ENCODE assay signal across 9 cellular contexts in genomic region chr1:193115629-193116227, GRCh38. TPM values are rescaled to one million over a fixed set of nuclear protein-coding genes. Genes with fewer than 3 reads are reported as not detected.
DNase-seq lines count a peak whose midpoint lies in the region; ATAC-seq and TF ChIP-seq lines count a peak whose summit lies in the region.
"Had no signal": no experiment of that assay in that cellular context is flagged by ENCODE, and none has a peak within 500 bp of the region (broad histone marks: within the 10 kb centered on the region; RNA-seq: fewer than 3 reads in every experiment).

No MANE protein-coding gene starts in this region.

- H3K4me1 ChIP-seq in body of pancreas (no peaks in the 10 kb centered on the region), vagina (no peaks in the 10 kb centered on the region)

- H3K4me3 ChIP-seq in body of pancreas = no peak overlapping the region
- H3K4me3 ChIP-seq in kidney epithelial cell (ENCODE audit: low read depth, low read length) = no peak overlapping the region
- no peak overlapping the region for H3K4me3 ChIP-seq in vagina
- no peak overlapping the region for H3K4me3 ChIP-seq in lower leg skin (ENCODE audit: low read depth, poor library complexity, severe bottlenecking)

- WGBS in body of pancreas, 2 donors = 65 to 70% methylated on average over 1 of the region's 1 CpG
- WGBS in lower leg skin, 2 donors = 50 to 68% methylated on average over 1 of the region's 1 CpG

- peak; percentile 38 for ATAC-seq in body of pancreas
- ATAC-seq in GM19324 (IDR thresholded peaks at IDR 0.05; ENCODE audit: low FRiP score, unreplicated experiment) = no peak
- ATAC-seq: activated naive CD4-positive, alpha-beta T cell treated with anti-CD3 and anti-CD28 coated beads, Interleukin-2, amount 50 U/mL, for 72 hours had no signal

- H3K27ac ChIP-seq in body of pancreas = no peak overlapping the region
- H3K27ac ChIP-seq in vagina = peak overlapping the region; percentile 80

- H3K36me3 ChIP-seq in body of pancreas (replicated peaks in 1 of 2; ENCODE audit: insufficient read depth in 1 of 2, low read depth in 2 of 2) (no peaks in the 10 kb centered on the region), kidney epithelial cell (ENCODE audit: control insufficient read depth, insufficient read depth, low read length) (no peaks in the 10 kb centered on the region), vagina (no peaks in the 10 kb centered on the region)

- H3K27me3 ChIP-seq in body of pancreas (no peaks in the 10 kb centered on the region), kidney epithelial cell (ENCODE audit: control insufficient read depth, insufficient read depth, low read length) (no peaks in the 10 kb centered on the region), vagina (no peaks in the 10 kb centered on the region)

- DNase-seq in HT-29 (ENCODE audit: low spot score) = peak; percentile 26
- DNase-seq in body of pancreas = peak in 1 of 4 donors; percentile 28
- DNase-seq in kidney epithelial cell (ENCODE audit: low read depth) = peak; percentile 100
- DNase-seq in vagina (ENCODE audit: extremely low spot score in 2 of 2) = no peak
- DNase-seq in lower leg skin (ENCODE audit: low spot score in 2 of 2) = no peak
- no peak for DNase-seq in NCI-H1092 (lab: John Stamatoyannopoulos, UW)
- DNase-seq: midbrain had no signal

- intact Hi-C loops in body of pancreas (cut with DNase I) (no loop called here), vagina (cut with DNase I) (no loop called here), lower leg skin (cut with DNase I; ENCODE audit: low total_unique reads) (no loop called here)

- no peaks in the 10 kb centered on the region for H3K9me3 ChIP-seq in body of pancreas
- no peaks in the 10 kb centered on the region for H3K9me3 ChIP-seq in vagina

- TF ChIP-seq CTCF in body of pancreas (IDR thresholded peaks at IDR 0.05) = no peak
- TF ChIP-seq CTCF in kidney epithelial cell (IDR thresholded peaks at IDR 0.05; ENCODE audit: insufficient read depth, low read length, poor library complexity, severe bottlenecking) = no peak
- no peak for TF ChIP-seq CTCF in vagina (IDR thresholded peaks at IDR 0.05)
- TF ChIP-seq CTCF in lower leg skin (IDR thresholded peaks at IDR 0.05) = no peak

- TF ChIP-seq POLR2A in body of pancreas (IDR thresholded peaks at IDR 0.05) (no peak), vagina (IDR thresholded peaks at IDR 0.05) (no peak), lower leg skin (IDR thresholded peaks at IDR 0.05) (no peak)

RNA-seq across cellular contexts. Expression of gene CDC73, which starts 6.1 kb away (rescaled TPM):
- total RNA-seq in HT-29 (2014; rRNA removed; shearing (Covaris generic)) = 9.7 TPM in 2 replicates
- total RNA-seq in body of pancreas (10 to 100 TPM; 22.6 to 37.9 TPM), kidney epithelial cell (20.1 and 21.4 TPM in 2 replicates), vagina (28.5 TPM), lower leg skin (10 to 100 TPM; 19.2 to 23.7 (median 20.0) TPM)

RNA-seq across cellular contexts. Expression of gene GLRX2, which starts 10.5 kb away (rescaled TPM):
- 9.2 and 16.6 TPM in 2 replicates for total RNA-seq in HT-29 (2014; rRNA removed; shearing (Covaris generic))
- total RNA-seq in body of pancreas = 1 to 10 TPM; 1.3 to 2.6 TPM
- total RNA-seq in kidney epithelial cell = 14.6 and 17.9 TPM in 2 replicates
- total RNA-seq in vagina = 2.7 TPM
- total RNA-seq in lower leg skin = 10 to 100 TPM in 1 of 4 donors, 1 to 10 TPM in 3; 5.6 to 11.0 (median 8.1) TPM

RNA-seq across cellular contexts. Expression of gene RO60, which starts 56.3 kb away (rescaled TPM):
- 46.4 and 62.5 TPM in 2 replicates for total RNA-seq in HT-29 (2014; rRNA removed; shearing (Covaris generic))
- 10 to 100 TPM; 23.7 to 31.6 TPM for total RNA-seq in body of pancreas
- total RNA-seq in kidney epithelial cell = 96.3 and 96.7 TPM in 2 replicates
- total RNA-seq in vagina = 79.8 TPM
- total RNA-seq in lower leg skin = 100 to 1,000 TPM in 1 of 4 donors, 10 to 100 TPM in 3; 40.3 to 106 (median 64.4) TPM

RNA-seq across cellular contexts. Expression of gene UCHL5, which starts 56.6 kb away (rescaled TPM):
- total RNA-seq in HT-29 (2014; rRNA removed; shearing (Covaris generic)) = 23.5 and 23.6 TPM in 2 replicates
- total RNA-seq in body of pancreas (10 to 100 TPM in 1 of 2 donors, 1 to 10 TPM in 1; 7.6 to 47.5 TPM), kidney epithelial cell (22.8 and 32.2 TPM in 2 replicates), vagina (17.4 TPM), lower leg skin (10 to 100 TPM; 25.5 to 57.9 (median 37.7) TPM)

Comparison
In these comparisons a context has a peak if more than half of its experiments do, and no peak if none do; other contexts are left out.
1. DNase-seq: peak in HT-29 (single experiment) and kidney epithelial cell (single experiment); none in vagina (0 of 2), lower leg skin (0 of 2) and NCI-H1092 (single experiment).